In genomic region chr1:156053770-156054499, GRCh38 we compare ENCODE assay signal across 8 cellular contexts. TPM values are rescaled to one million over a fixed set of nuclear protein-coding genes. Genes with fewer than 3 reads are reported as not detected.
DNase-seq lines count a peak whose midpoint lies in the region; ATAC-seq and TF ChIP-seq lines count a peak whose summit lies in the region.

Gene UBQLN4, minus strand, starts transcription at chr1:156053798. Its CDS starts 97 bp downstream, at chr1:156053701.

- H3K4me3 ChIP-seq in ascending aorta (peak within 1 kb of the TSS; percentile 58 to 73), retinal pigment epithelial cell (ENCODE audit: low read length) (peak within 1 kb of the TSS; percentile 99)

- DNase-seq in GDM1 (lab: John Stamatoyannopoulos, UW) (peak; percentile 78), NCI-H1694 (lab: John Stamatoyannopoulos, UW) (peak; percentile 84), T-helper 22 cell (ENCODE audit: low read depth) (peak; percentile 78), ascending aorta (ENCODE audit: low spot score in 2 of 2) (peak; percentile 45 to 92), hepatic stellate cell (ENCODE audit: low spot score) (peak; percentile 92), retinal pigment epithelial cell (ENCODE audit: low read depth) (no peak)

- intact Hi-C loops in ascending aorta (cut with DNase I), result loop anchor here (2.0 to 10.0 kb wide), 3 partner anchors 29 to 119 kb away; partner anchors contain the start of genes KHDC4, MEX3A and SSR2

- peaks cover 0 to 8% of the 10 kb centered on the region in 2 donors for H3K4me1 ChIP-seq in ascending aorta

- no peaks in the 10 kb centered on the region for H3K27me3 ChIP-seq in ascending aorta

- TF ChIP-seq CTCF in ascending aorta (IDR thresholded peaks at IDR 0.05) (peak; percentile 44 to 67 (median 64)), retinal pigment epithelial cell (conservative IDR thresholded peaks at IDR 0.05; ENCODE audit: low read depth, low read length) (no peak)

- H3K9me3 ChIP-seq in ascending aorta, result no peaks in the 10 kb centered on the region

- peaks cover 7 to 22% of the 10 kb centered on the region in 2 donors for H3K36me3 ChIP-seq in ascending aorta

- ATAC-seq in HG02610 (IDR thresholded peaks at IDR 0.05; ENCODE audit: unreplicated experiment) (peak; percentile 55), GM18519 (IDR thresholded peaks at IDR 0.05; ENCODE audit: low FRiP score, unreplicated experiment) (no peak)

- peak within 1 kb of the TSS; percentile 85 to 96 for H3K27ac ChIP-seq in ascending aorta

RNA-seq across cellular contexts. Expression of gene UBQLN4, which starts in this region (rescaled TPM):
- total RNA-seq in ascending aorta, result 28.7 TPM
